Comparison of ENCODE assay signal across 2 cellular contexts in genomic region chr2:39778775-39779751, GRCh38.
TF ChIP-seq lines count a peak whose summit lies in the region.

A gene with protein sequence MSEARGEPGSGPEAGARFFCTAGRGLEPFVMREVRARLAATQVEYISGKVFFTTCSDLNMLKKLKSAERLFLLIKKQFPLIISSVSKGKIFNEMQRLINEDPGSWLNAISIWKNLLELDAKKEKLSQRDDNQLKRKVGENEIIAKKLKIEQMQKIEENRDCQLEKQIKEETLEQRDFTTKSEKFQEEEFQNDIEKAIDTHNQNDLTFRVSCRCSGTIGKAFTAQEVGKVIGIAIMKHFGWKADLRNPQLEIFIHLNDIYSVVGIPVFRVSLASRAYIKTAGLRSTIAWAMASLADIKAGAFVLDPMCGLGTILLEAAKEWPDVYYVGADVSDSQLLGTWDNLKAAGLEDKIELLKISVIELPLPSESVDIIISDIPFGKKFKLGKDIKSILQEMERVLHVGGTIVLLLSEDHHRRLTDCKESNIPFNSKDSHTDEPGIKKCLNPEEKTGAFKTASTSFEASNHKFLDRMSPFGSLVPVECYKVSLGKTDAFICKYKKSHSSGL (minus strand): TSS chr2:39779258. CDS start chr2:39779239, 19 bp downstream.

TF ChIP-seq in A549, 52 proteins besides CTCF, POLR2A, EP300 and RAD21 (continued from another document):
- TF ChIP-seq ZNF302 (CRISPR knock-in tag; IDR thresholded peaks at IDR 0.05) (no peak), FOXS1 (CRISPR knock-in tag; IDR thresholded peaks at IDR 0.05) (no peak), RNF2 (IDR thresholded peaks at IDR 0.05; ENCODE audit: borderline replicate concordance, low read depth) (no peak), ATOH8 (CRISPR knock-in tag; IDR thresholded peaks at IDR 0.05; ENCODE audit: low read depth) (peak; percentile 80; the same call in 1 of the 2 replicates), BHLHE40 (IDR thresholded peaks at IDR 0.05; ENCODE audit: low read depth, low read length) (no peak), ZFP36 (IDR thresholded peaks at IDR 0.05; ENCODE audit: borderline replicate concordance, partially characterized antibody) (peak; percentile 73), CEBPB (IDR thresholded peaks at IDR 0.05) (no peak), TFCP2L1 (CRISPR knock-in tag; IDR thresholded peaks at IDR 0.05) (peak; percentile 43; the same call in 1 of the 2 replicates), HOXA7 (CRISPR knock-in tag; IDR thresholded peaks at IDR 0.05) (no peak), FOSB (CRISPR knock-in tag; IDR thresholded peaks at IDR 0.05) (no peak), CHD4 (IDR thresholded peaks at IDR 0.05; ENCODE audit: borderline replicate concordance) (no peak)
- TF ChIP-seq, protein P1, sequence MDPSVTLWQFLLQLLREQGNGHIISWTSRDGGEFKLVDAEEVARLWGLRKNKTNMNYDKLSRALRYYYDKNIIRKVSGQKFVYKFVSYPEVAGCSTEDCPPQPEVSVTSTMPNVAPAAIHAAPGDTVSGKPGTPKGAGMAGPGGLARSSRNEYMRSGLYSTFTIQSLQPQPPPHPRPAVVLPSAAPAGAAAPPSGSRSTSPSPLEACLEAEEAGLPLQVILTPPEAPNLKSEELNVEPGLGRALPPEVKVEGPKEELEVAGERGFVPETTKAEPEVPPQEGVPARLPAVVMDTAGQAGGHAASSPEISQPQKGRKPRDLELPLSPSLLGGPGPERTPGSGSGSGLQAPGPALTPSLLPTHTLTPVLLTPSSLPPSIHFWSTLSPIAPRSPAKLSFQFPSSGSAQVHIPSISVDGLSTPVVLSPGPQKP (IDR thresholded peaks at IDR 0.05; ENCODE audit: low read depth, low read length): no peak

TF ChIP-seq in WTC11, 78 proteins besides CTCF, POLR2A, EP300 and RAD21 (continued from another document and continues in another):
- TF ChIP-seq, protein P2, sequence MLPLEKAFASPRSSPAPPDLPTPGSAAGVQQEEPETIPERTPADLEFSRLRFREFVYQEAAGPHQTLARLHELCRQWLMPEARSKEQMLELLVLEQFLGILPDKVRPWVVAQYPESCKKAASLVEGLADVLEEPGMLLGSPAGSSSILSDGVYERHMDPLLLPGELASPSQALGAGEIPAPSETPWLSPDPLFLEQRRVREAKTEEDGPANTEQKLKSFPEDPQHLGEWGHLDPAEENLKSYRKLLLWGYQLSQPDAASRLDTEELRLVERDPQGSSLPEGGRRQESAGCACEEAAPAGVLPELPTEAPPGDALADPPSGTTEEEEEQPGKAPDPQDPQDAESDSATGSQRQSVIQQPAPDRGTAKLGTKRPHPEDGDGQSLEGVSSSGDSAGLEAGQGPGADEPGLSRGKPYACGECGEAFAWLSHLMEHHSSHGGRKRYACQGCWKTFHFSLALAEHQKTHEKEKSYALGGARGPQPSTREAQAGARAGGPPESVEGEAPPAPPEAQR (CRISPR knock-in tag; IDR thresholded peaks at IDR 0.05): no peak
- TF ChIP-seq CREM (CRISPR knock-in tag; IDR thresholded peaks at IDR 0.05) (peak; percentile 58; the same call in 1 of the 2 replicates), TCF7 (CRISPR knock-in tag; IDR thresholded peaks at IDR 0.05; ENCODE audit: low read depth) (no peak), ELF4 (CRISPR knock-in tag; IDR thresholded peaks at IDR 0.05; ENCODE audit: low read depth) (peak; percentile 80), ZNF121 (CRISPR knock-in tag; IDR thresholded peaks at IDR 0.05) (0 out of 2 replicates have a peak, but pooled peaks have one; percentile 21), RORB (CRISPR knock-in tag; IDR thresholded peaks at IDR 0.05) (no peak), ZNF416 (CRISPR knock-in tag; IDR thresholded peaks at IDR 0.05) (0 out of 2 replicates have a peak, but pooled peaks have one; percentile 29), CREB1 (CRISPR knock-in tag; IDR thresholded peaks at IDR 0.05) (peak; percentile 84), MYBL2 (CRISPR knock-in tag; IDR thresholded peaks at IDR 0.05) (peak; percentile 91; the same call in 1 of the 2 replicates), JUN (CRISPR knock-in tag; IDR thresholded peaks at IDR 0.05) (peak; percentile 47; the same call in 1 of the 2 replicates), ZNF263 (CRISPR knock-in tag; IDR thresholded peaks at IDR 0.05; ENCODE audit: low read depth) (no peak; the same call in 1 of the 2 replicates), TEAD1 (CRISPR knock-in tag; IDR thresholded peaks at IDR 0.05) (peak; percentile 84), ZNF232 (CRISPR knock-in tag; IDR thresholded peaks at IDR 0.05) (0 out of 2 replicates have a peak, but pooled peaks have one; percentile 83), KAT7 (CRISPR knock-in tag; IDR thresholded peaks at IDR 0.05; ENCODE audit: borderline replicate concordance) (peak; percentile 89), HMGA2 (CRISPR knock-in tag; IDR thresholded peaks at IDR 0.05) (no peak), ZNF396 (CRISPR knock-in tag; IDR thresholded peaks at IDR 0.05; ENCODE audit: borderline replicate concordance) (no peak), ZNF219 (CRISPR knock-in tag; IDR thresholded peaks at IDR 0.05; ENCODE audit: borderline replicate concordance) (no peak), ZNF423 (CRISPR knock-in tag; IDR thresholded peaks at IDR 0.05) (0 out of 2 replicates have a peak, but pooled peaks have one; percentile 5), GABPB1 (CRISPR knock-in tag; IDR thresholded peaks at IDR 0.05) (peak; percentile 72)
- TF ChIP-seq, protein P3, sequence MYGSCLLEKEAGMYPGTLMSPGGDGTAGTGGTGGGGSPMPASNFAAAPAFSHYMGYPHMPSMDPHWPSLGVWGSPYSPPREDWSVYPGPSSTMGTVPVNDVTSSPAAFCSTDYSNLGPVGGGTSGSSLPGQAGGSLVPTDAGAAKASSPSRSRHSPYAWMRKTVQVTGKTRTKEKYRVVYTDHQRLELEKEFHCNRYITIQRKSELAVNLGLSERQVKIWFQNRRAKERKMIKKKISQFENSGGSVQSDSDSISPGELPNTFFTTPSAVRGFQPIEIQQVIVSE (CRISPR knock-in tag; IDR thresholded peaks at IDR 0.05; ENCODE audit: borderline replicate concordance): no peak
- TF ChIP-seq, protein P4, sequence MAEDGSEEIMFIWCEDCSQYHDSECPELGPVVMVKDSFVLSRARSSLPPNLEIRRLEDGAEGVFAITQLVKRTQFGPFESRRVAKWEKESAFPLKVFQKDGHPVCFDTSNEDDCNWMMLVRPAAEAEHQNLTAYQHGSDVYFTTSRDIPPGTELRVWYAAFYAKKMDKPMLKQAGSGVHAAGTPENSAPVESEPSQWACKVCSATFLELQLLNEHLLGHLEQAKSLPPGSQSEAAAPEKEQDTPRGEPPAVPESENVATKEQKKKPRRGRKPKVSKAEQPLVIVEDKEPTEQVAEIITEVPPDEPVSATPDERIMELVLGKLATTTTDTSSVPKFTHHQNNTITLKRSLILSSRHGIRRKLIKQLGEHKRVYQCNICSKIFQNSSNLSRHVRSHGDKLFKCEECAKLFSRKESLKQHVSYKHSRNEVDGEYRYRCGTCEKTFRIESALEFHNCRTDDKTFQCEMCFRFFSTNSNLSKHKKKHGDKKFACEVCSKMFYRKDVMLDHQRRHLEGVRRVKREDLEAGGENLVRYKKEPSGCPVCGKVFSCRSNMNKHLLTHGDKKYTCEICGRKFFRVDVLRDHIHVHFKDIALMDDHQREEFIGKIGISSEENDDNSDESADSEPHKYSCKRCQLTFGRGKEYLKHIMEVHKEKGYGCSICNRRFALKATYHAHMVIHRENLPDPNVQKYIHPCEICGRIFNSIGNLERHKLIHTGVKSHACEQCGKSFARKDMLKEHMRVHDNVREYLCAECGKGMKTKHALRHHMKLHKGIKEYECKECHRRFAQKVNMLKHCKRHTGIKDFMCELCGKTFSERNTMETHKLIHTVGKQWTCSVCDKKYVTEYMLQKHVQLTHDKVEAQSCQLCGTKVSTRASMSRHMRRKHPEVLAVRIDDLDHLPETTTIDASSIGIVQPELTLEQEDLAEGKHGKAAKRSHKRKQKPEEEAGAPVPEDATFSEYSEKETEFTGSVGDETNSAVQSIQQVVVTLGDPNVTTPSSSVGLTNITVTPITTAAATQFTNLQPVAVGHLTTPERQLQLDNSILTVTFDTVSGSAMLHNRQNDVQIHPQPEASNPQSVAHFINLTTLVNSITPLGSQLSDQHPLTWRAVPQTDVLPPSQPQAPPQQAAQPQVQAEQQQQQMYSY (CRISPR knock-in tag; IDR thresholded peaks at IDR 0.05): peak; percentile 12; the same call in 1 of the 2 replicates
- TF ChIP-seq, protein P5, sequence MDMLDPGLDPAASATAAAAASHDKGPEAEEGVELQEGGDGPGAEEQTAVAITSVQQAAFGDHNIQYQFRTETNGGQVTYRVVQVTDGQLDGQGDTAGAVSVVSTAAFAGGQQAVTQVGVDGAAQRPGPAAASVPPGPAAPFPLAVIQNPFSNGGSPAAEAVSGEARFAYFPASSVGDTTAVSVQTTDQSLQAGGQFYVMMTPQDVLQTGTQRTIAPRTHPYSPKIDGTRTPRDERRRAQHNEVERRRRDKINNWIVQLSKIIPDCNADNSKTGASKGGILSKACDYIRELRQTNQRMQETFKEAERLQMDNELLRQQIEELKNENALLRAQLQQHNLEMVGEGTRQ (CRISPR knock-in tag; IDR thresholded peaks at IDR 0.05): peak; percentile 96
- TF ChIP-seq, protein P6, sequence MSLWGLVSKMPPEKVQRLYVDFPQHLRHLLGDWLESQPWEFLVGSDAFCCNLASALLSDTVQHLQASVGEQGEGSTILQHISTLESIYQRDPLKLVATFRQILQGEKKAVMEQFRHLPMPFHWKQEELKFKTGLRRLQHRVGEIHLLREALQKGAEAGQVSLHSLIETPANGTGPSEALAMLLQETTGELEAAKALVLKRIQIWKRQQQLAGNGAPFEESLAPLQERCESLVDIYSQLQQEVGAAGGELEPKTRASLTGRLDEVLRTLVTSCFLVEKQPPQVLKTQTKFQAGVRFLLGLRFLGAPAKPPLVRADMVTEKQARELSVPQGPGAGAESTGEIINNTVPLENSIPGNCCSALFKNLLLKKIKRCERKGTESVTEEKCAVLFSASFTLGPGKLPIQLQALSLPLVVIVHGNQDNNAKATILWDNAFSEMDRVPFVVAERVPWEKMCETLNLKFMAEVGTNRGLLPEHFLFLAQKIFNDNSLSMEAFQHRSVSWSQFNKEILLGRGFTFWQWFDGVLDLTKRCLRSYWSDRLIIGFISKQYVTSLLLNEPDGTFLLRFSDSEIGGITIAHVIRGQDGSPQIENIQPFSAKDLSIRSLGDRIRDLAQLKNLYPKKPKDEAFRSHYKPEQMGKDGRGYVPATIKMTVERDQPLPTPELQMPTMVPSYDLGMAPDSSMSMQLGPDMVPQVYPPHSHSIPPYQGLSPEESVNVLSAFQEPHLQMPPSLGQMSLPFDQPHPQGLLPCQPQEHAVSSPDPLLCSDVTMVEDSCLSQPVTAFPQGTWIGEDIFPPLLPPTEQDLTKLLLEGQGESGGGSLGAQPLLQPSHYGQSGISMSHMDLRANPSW (CRISPR knock-in tag; conservative IDR thresholded peaks at IDR 0.05; ENCODE audit: low read depth): no peak
- TF ChIP-seq, protein P7, sequence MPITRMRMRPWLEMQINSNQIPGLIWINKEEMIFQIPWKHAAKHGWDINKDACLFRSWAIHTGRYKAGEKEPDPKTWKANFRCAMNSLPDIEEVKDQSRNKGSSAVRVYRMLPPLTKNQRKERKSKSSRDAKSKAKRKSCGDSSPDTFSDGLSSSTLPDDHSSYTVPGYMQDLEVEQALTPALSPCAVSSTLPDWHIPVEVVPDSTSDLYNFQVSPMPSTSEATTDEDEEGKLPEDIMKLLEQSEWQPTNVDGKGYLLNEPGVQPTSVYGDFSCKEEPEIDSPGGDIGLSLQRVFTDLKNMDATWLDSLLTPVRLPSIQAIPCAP (CRISPR knock-in tag; IDR thresholded peaks at IDR 0.05): peak; percentile 88
- TF ChIP-seq, protein P8, sequence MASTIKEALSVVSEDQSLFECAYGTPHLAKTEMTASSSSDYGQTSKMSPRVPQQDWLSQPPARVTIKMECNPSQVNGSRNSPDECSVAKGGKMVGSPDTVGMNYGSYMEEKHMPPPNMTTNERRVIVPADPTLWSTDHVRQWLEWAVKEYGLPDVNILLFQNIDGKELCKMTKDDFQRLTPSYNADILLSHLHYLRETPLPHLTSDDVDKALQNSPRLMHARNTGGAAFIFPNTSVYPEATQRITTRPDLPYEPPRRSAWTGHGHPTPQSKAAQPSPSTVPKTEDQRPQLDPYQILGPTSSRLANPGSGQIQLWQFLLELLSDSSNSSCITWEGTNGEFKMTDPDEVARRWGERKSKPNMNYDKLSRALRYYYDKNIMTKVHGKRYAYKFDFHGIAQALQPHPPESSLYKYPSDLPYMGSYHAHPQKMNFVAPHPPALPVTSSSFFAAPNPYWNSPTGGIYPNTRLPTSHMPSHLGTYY (CRISPR knock-in tag; IDR thresholded peaks at IDR 0.05): no peak
- TF ChIP-seq, protein P9, sequence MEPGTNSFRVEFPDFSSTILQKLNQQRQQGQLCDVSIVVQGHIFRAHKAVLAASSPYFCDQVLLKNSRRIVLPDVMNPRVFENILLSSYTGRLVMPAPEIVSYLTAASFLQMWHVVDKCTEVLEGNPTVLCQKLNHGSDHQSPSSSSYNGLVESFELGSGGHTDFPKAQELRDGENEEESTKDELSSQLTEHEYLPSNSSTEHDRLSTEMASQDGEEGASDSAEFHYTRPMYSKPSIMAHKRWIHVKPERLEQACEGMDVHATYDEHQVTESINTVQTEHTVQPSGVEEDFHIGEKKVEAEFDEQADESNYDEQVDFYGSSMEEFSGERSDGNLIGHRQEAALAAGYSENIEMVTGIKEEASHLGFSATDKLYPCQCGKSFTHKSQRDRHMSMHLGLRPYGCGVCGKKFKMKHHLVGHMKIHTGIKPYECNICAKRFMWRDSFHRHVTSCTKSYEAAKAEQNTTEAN (CRISPR knock-in tag; IDR thresholded peaks at IDR 0.05): 0 out of 2 replicates have a peak, but pooled peaks have one; percentile 88
- TF ChIP-seq, protein P10, sequence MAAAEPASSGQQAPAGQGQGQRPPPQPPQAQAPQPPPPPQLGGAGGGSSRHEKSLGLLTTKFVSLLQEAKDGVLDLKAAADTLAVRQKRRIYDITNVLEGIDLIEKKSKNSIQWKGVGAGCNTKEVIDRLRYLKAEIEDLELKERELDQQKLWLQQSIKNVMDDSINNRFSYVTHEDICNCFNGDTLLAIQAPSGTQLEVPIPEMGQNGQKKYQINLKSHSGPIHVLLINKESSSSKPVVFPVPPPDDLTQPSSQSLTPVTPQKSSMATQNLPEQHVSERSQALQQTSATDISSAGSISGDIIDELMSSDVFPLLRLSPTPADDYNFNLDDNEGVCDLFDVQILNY (CRISPR knock-in tag; IDR thresholded peaks at IDR 0.05): peak; percentile 98
- TF ChIP-seq, protein P11, sequence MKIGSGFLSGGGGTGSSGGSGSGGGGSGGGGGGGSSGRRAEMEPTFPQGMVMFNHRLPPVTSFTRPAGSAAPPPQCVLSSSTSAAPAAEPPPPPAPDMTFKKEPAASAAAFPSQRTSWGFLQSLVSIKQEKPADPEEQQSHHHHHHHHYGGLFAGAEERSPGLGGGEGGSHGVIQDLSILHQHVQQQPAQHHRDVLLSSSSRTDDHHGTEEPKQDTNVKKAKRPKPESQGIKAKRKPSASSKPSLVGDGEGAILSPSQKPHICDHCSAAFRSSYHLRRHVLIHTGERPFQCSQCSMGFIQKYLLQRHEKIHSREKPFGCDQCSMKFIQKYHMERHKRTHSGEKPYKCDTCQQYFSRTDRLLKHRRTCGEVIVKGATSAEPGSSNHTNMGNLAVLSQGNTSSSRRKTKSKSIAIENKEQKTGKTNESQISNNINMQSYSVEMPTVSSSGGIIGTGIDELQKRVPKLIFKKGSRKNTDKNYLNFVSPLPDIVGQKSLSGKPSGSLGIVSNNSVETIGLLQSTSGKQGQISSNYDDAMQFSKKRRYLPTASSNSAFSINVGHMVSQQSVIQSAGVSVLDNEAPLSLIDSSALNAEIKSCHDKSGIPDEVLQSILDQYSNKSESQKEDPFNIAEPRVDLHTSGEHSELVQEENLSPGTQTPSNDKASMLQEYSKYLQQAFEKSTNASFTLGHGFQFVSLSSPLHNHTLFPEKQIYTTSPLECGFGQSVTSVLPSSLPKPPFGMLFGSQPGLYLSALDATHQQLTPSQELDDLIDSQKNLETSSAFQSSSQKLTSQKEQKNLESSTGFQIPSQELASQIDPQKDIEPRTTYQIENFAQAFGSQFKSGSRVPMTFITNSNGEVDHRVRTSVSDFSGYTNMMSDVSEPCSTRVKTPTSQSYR (CRISPR knock-in tag; IDR thresholded peaks at IDR 0.05): peak; percentile 65; the same call in 1 of the 2 replicates
- TF ChIP-seq, protein P12, sequence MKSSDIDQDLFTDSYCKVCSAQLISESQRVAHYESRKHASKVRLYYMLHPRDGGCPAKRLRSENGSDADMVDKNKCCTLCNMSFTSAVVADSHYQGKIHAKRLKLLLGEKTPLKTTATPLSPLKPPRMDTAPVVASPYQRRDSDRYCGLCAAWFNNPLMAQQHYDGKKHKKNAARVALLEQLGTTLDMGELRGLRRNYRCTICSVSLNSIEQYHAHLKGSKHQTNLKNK (CRISPR knock-in tag; IDR thresholded peaks at IDR 0.05): no peak
